ENCODE assay signal across 19 cellular contexts in the genomic region with DNA sequence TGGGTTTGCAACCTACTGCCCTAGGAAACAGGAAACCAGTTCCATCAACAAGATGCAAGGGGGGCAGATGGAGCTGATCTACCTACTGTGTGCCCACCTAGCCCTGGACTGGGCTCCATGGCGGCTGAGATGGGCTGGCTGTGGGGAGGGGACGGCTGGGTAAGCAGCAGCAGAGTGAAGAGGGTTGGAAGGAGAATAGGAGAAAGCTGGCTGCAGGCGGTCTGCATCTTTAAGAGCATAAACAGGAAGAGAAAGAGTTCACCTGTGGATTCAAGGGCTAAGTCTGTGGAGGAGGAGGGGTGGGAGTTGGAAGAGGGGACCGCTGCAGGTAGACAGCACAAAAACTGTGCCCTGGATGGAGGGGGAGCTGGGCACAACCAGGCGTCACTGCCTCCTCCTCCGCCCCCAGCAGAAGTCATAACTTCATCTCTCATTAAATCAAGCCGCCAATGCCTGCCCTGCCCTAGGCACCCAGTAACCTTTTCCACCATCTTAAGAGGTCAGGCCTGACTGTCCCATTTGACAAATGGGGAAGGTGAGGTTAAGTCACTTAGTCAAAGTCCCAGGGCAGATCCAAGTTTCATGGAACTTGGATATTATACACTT. TPM values are rescaled to one million over a fixed set of nuclear protein-coding genes. Genes with fewer than 3 reads are reported as not detected.
DNase-seq lines count a peak whose midpoint lies in the region; ATAC-seq, FAIRE-seq and TF ChIP-seq lines count a peak whose summit lies in the region.
"Had no signal": no experiment of that assay in that cellular context is flagged by ENCODE, and none has a peak within 500 bp of the region (broad histone marks: within the 10 kb centered on the region; RNA-seq: fewer than 3 reads in every experiment).

No MANE protein-coding gene starts in this region.

- TF ChIP-seq CTCF in KMS-11 (conservative IDR thresholded peaks at IDR 0.05; ENCODE audit: low read depth, low read length) = no peak
- no peak for TF ChIP-seq CTCF in kidney (IDR thresholded peaks at IDR 0.05; ENCODE audit: borderline replicate concordance, extremely low read depth, insufficient read depth)

- H3K4me2 ChIP-seq in KMS-11 = no peak overlapping the region

- no peak overlapping the region for H3K27ac ChIP-seq in KMS-11
- peak overlapping the region in 1 of 2 donors; percentile 12 for H3K27ac ChIP-seq in kidney (ENCODE audit: low read depth in 2 of 2, low read length in 2 of 2)
- peak overlapping the region; percentile 84 to 98 for H3K27ac ChIP-seq in small intestine (ENCODE audit: low read depth in 1 of 2, low read length in 1 of 2)
- H3K27ac ChIP-seq: HL-60, PC-9 had no signal

- H3K36me3 ChIP-seq in KMS-11 (ENCODE audit: insufficient read depth) (no peaks in the 10 kb centered on the region), kidney (ENCODE audit: control insufficient read depth in 1 of 2, insufficient read depth in 2 of 2, low read length in 2 of 2) (no peaks in the 10 kb centered on the region), small intestine (ENCODE audit: control insufficient read depth in 2 of 2, insufficient read depth in 2 of 2, low read length in 2 of 2) (no peaks in the 10 kb centered on the region)

- DNase-seq in activated effector memory CD4-positive, alpha-beta T cell treated with anti-CD3 and anti-CD28 coated beads, Interleukin-2, amount 50 U/mL, for 16 hours = peak; percentile 52
- DNase-seq in activated effector memory CD4-positive, alpha-beta T cell treated with Interleukin-2 at 50 U/mL for 16 hours = no peak
- no peak for DNase-seq in kidney
- DNase-seq in small intestine = peak; percentile 55
- no peak for DNase-seq in H4 (ENCODE audit: low spot score)
- DNase-seq: CD4-positive, CD25-positive, alpha-beta regulatory T cell; HCEC 1CT; NCI-H1105 treated with DMSO at 0.1 percent for 48 hours; NCI-H187 treated with DMSO at 0.1 percent for 48 hours; NCI-H774; PC-9 had no signal

- H3K9me3 ChIP-seq in kidney (ENCODE audit: control insufficient read depth in 1 of 2, low read length in 2 of 2) (no peaks in the 10 kb centered on the region), small intestine (ENCODE audit: control insufficient read depth, low read depth) (no peaks in the 10 kb centered on the region)

- peak overlapping the region; percentile 19; the same call in 1 of the 2 replicates for H2AFZ ChIP-seq in KMS-11 (ENCODE audit: low read depth)
- H2AFZ ChIP-seq: PC-9 had no signal

- intact Hi-C loops in kidney (cut with DNase I) = no loop called here

- H3K9ac ChIP-seq in KMS-11 (no peak overlapping the region), kidney (ENCODE audit: low read length in 2 of 2) (peak overlapping the region in 1 of 2 donors; percentile 42)

- H3K79me2 ChIP-seq in KMS-11 (ENCODE audit: insufficient read depth, low read depth) = no peaks in the 10 kb centered on the region

- H3K4me1 ChIP-seq in KMS-11 (ENCODE audit: low read depth, poor library complexity, severe bottlenecking) (no peaks in the 10 kb centered on the region), kidney (ENCODE audit: control insufficient read depth in 1 of 2, insufficient read depth in 1 of 2, low read depth in 1 of 2, low read length in 2 of 2) (peaks cover 0 to 5% of the 10 kb centered on the region in 2 donors), small intestine (ENCODE audit: control insufficient read depth in 2 of 2, insufficient read depth in 1 of 2, low read depth in 1 of 2, low read length in 1 of 2) (peaks cover 0 to 8% of the 10 kb centered on the region in 2 donors)

- no peak for ATAC-seq in HG03378 (IDR thresholded peaks at IDR 0.05; ENCODE audit: unreplicated experiment)
- ATAC-seq in GM21717 (IDR thresholded peaks at IDR 0.05; ENCODE audit: unreplicated experiment) = no peak
- ATAC-seq: K562 had no signal

- 13 to 59% (median 58%) methylated on average over 6 to 7 of the region's 7 CpGs for WGBS in small intestine, 3 donors

- H3K27me3 ChIP-seq in KMS-11 (ENCODE audit: insufficient read depth, low read depth) (no peaks in the 10 kb centered on the region), small intestine (ENCODE audit: control insufficient read depth in 2 of 2, insufficient read depth in 2 of 2, low read length in 2 of 2) (no peaks in the 10 kb centered on the region)

- H3K4me3 ChIP-seq in KMS-11 (IDR thresholded peaks at IDR 0.05; ENCODE audit: insufficient read depth, low read depth, low read length) = no peak overlapping the region
- peak overlapping the region; percentile 59 to 65 for H3K4me3 ChIP-seq in kidney (ENCODE audit: low read length in 2 of 2)
- H3K4me3 ChIP-seq in small intestine (ENCODE audit: low read depth in 1 of 2, low read length in 2 of 2) = peak overlapping the region in 1 of 2 donors; percentile 79
- H3K4me3 ChIP-seq: K562, PC-9 had no signal

- H4K20me1 ChIP-seq in KMS-11 (ENCODE audit: insufficient read depth) = no peaks in the 10 kb centered on the region

- no peak for FAIRE-seq in kidney (lab: Jason Lieb, UNC)
- no peak for FAIRE-seq in small intestine (lab: Jason Lieb, UNC)
- FAIRE-seq: GM18507, K562 had no signal

RNA-seq across cellular contexts. Expression of a gene that starts 0.7 kb away (rescaled TPM):
- 1.1 TPM for total RNA-seq in kidney
- 69.0 TPM for polyA plus RNA-seq in kidney (ENCODE audit: insufficient read depth, low read depth, low replicate concordance)
- polyA plus RNA-seq in small intestine = 100 to 1,000 TPM; 148 to 320 (median 274) TPM
- not detected in 2 replicates for total RNA-seq in H4 (2014; rRNA removed; shearing (Covaris generic))
- total RNA-seq: A673; CD4-positive, CD25-positive, alpha-beta regulatory T cell; NCI-H460; PC-9 had no signal
- polyA plus RNA-seq: CD4-positive, CD25-positive, alpha-beta regulatory T cell; K562 had no signal

RNA-seq across cellular contexts. Expression of a gene that starts 32.0 kb away (rescaled TPM):
- total RNA-seq in kidney = not detected
- polyA plus RNA-seq in kidney (ENCODE audit: insufficient read depth, low read depth, low replicate concordance) (not detected), small intestine (not detected)
- not detected in 2 replicates for total RNA-seq in H4 (2014; rRNA removed; shearing (Covaris generic))
- total RNA-seq: A673; CD4-positive, CD25-positive, alpha-beta regulatory T cell; K562; NCI-H460; PC-9 had no signal
- polyA plus RNA-seq: CD4-positive, CD25-positive, alpha-beta regulatory T cell; K562 had no signal

Comparison
In these comparisons a context has a peak if more than half of its experiments do, and no peak if none do; other contexts are left out.
1. DNase-seq: peak in activated effector memory CD4-positive, alpha-beta T cell treated with anti-CD3 and anti-CD28 coated beads, Interleukin-2, amount 50 U/mL, for 16 hours (single experiment) and small intestine (single experiment); none in activated effector memory CD4-positive, alpha-beta T cell treated with Interleukin-2 at 50 U/mL for 16 hours (single experiment), kidney (single experiment) and H4 (single experiment).